31 cellular contexts compared by ENCODE assay signal in genomic region chr6:125570546-125570945, GRCh38.
"Had no signal": no experiment of that assay in that cellular context is flagged by ENCODE, and none has a peak within 500 bp of the region (broad histone marks: within the 10 kb centered on the region; RNA-seq: fewer than 3 reads in every experiment).

No MANE protein-coding gene starts in this region.

- H3K4me1 ChIP-seq: body of pancreas, parathyroid adenoma, psoas muscle, right atrium auricular region, suprapubic skin, transverse colon had no signal

- H3K27ac ChIP-seq: body of pancreas, cardiac muscle cell, parathyroid adenoma, psoas muscle, right atrium auricular region, suprapubic skin, transverse colon had no signal

- H2AFZ ChIP-seq: parathyroid adenoma had no signal

- H3K79me2 ChIP-seq: parathyroid adenoma had no signal

- H3K9ac ChIP-seq: parathyroid adenoma had no signal

- H3K36me3 ChIP-seq: cardiac muscle cell, right atrium auricular region, suprapubic skin, transverse colon had no signal

- H3K4me3 ChIP-seq: body of pancreas, cardiac muscle cell, psoas muscle, right atrium auricular region, smooth muscle cell, suprapubic skin, transverse colon had no signal

- H3K4me2 ChIP-seq: smooth muscle cell had no signal

- DNase-seq: activated CD4-positive, alpha-beta memory T cell treated with anti-CD3 and anti-CD28 coated beads for 36 hours; activated CD4-positive, alpha-beta T cell treated with anti-CD3 and anti-CD28 coated beads, Interleukin-2, amount 10 ng/mL, durations not matched to agents 24 days and 14 days; activated CD4-positive, CD25-positive, alpha-beta regulatory T cell treated with anti-CD3 and anti-CD28 coated beads, Interleukin-2, amount 50 U/mL, for 72 hours; activated CD8-positive, alpha-beta memory T cell treated with anti-CD3 and anti-CD28 coated beads, Interleukin-2, amount 50 U/mL, for 4 hours; activated gamma-delta T cell; activated naive CD4-positive, alpha-beta T cell treated with anti-CD3 and anti-CD28 coated beads, Interleukin-2, amount 10 ng/mL, durations not matched to agents 7 days and 5 days; activated naive CD8-positive, alpha-beta T cell treated with anti-CD3 and anti-CD28 coated beads, Interleukin-2, amount 10 ng/mL, durations not matched to agents 7 days and 5 days; activated T-cell treated with anti-CD3 and anti-CD28 coated beads, Interleukin-2, amount 50 U/mL, for 1 hour; amniotic stem cell; body of pancreas; cerebellar nuclear complex; cortex of kidney; effector memory CD8-positive, alpha-beta T cell; foreskin fibroblast; head of caudate nucleus; hippocampal formation; kidney; left colon; mammary epithelial cell; psoas muscle; stimulated activated CD4-positive, alpha-beta T cell treated with anti-CD3 and anti-CD28 coated beads, Interleukin-1b, Interleukin-23, amount 100 ng/mL, for 48 hours; stimulated activated CD4-positive, alpha-beta T cell treated with anti-CD3 and anti-CD28 coated beads, Interleukin-4, amount 100 ng/mL, for 4 hours; stimulated activated CD8-positive, alpha-beta memory T cell treated with anti-CD3 and anti-CD28 coated beads, Interleukin-4, amount 100 ng/mL, for 48 hours; T-helper 2 cell; transverse colon had no signal

- H3K27me3 ChIP-seq: body of pancreas, cardiac muscle cell, right atrium auricular region, suprapubic skin, transverse colon had no signal

- H3K9me3 ChIP-seq: body of pancreas, psoas muscle, right atrium auricular region, suprapubic skin, transverse colon had no signal

- ATAC-seq: body of pancreas; effector memory CD8-positive, alpha-beta T cell; left colon; psoas muscle; stimulated activated memory B cell treated with anti-CD40 and anti-IgM and Interleukin-4, amounts not matched to agents 10 μg/mL and 1 μg/mL and 100 μg/mL, for 72 hours had no signal
